In genomic region chr17:52357855-52358254, GRCh38 we compare ENCODE assay signal across 20 cellular contexts.
DNase-seq lines count a peak whose midpoint lies in the region; ATAC-seq, FAIRE-seq and TF ChIP-seq lines count a peak whose summit lies in the region.
"Had no signal": no experiment of that assay in that cellular context is flagged by ENCODE, and none has a peak within 500 bp of the region (broad histone marks: within the 10 kb centered on the region; RNA-seq: fewer than 3 reads in every experiment).

No MANE protein-coding gene starts in this region.

- no peaks in the 10 kb centered on the region for H3K23me2 ChIP-seq in H1 (ENCODE audit: low read depth, low read length)

- WGBS in A549 (ENCODE audit: missing lambda C conversion rate) = 0% methylated on average over 2 of the region's 2 CpGs
- no CpG with 5 or more reads among the region's 2 CpGs for WGBS in IMR-90 (ENCODE audit: extremely low coverage in 2 of 2, insufficient read length in 1 of 2), 2 experiments
- 85% methylated on average over 2 of the region's 2 CpGs; no CpG with 5 or more reads in 1 of the 2 experiments for WGBS in H1 (ENCODE audit: extremely low coverage in 1 of 2, insufficient coverage in 1 of 2, insufficient read length in 1 of 2, insufficient replicate concordance in 2 of 2, low coverage in 1 of 2, low lambda C conversion rate in 2 of 2, missing lambda C conversion rate in 1 of 2), 2 experiments

- H3K79me2 ChIP-seq in H1 (ENCODE audit: control insufficient read depth in 1 of 2, insufficient read depth in 2 of 2, low read length in 2 of 2) = no peaks in the 10 kb centered on the region

- FAIRE-seq in A549 (lab: Jason Lieb, UNC) (no peak), H1 (lab: Jason Lieb, UNC) (no peak)
- FAIRE-seq: A204.1, D721Med, G401.6, GM12891, GM19239 had no signal

- in situ Hi-C loops in IMR-90 (cut with MboI; ENCODE audit: low sequenced_read_pairs) = no loop called here

- no peak for TF ChIP-seq EP300 in A549 (IDR thresholded peaks at IDR 0.05)
- TF ChIP-seq EP300 in H1 (IDR thresholded peaks at IDR 0.05; ENCODE audit: borderline replicate concordance in 1 of 2, low read depth in 2 of 2, low read length in 2 of 2) = no peak

- intact Hi-C loops in IMR-90 (cut with micrococcal nuclease) = no loop called here

- H3K9ac ChIP-seq in IMR-90 (ENCODE audit: low read depth, low read length) (no peak overlapping the region), H1 (replicated peaks in 1 of 4; ENCODE audit: extremely low read depth in 1 of 4, low read depth in 3 of 4, low read length in 3 of 4) (no peak overlapping the region)
- H3K9ac ChIP-seq: BLaER1 treated with 17β-estradiol and CSF1 and Interleukin-3, amounts not matched to agents 10 nM and 100 nM had no signal

- no peak for TF ChIP-seq RAD21 in A549 (conservative IDR thresholded peaks at IDR 0.05 in 1 of 2, IDR thresholded peaks at IDR 0.05 in 1 of 2)
- no peak for TF ChIP-seq RAD21 in IMR-90 (IDR thresholded peaks at IDR 0.05; ENCODE audit: low read length)
- no peak for TF ChIP-seq RAD21 in H1 (IDR thresholded peaks at IDR 0.05 in 1 of 2, conservative IDR thresholded peaks at IDR 0.05 in 1 of 2; ENCODE audit: low read depth in 2 of 2, low read length in 2 of 2)

- H3K23ac ChIP-seq in IMR-90 (ENCODE audit: low read depth, low read length) (no peak overlapping the region), H1 (ENCODE audit: insufficient read length) (no peak overlapping the region)

- no peak overlapping the region for H3K4me2 ChIP-seq in A549
- H3K4me2 ChIP-seq in IMR-90 (ENCODE audit: low read depth, low read length) = no peak overlapping the region
- H3K4me2 ChIP-seq in H1 (ENCODE audit: insufficient read depth in 1 of 2, low read depth in 2 of 2, low read length in 2 of 2) = no peak overlapping the region
- H3K4me2 ChIP-seq: BLaER1 treated with 17β-estradiol and CSF1 and Interleukin-3, amounts not matched to agents 10 nM and 100 nM had no signal

- H4K5ac ChIP-seq in IMR-90 (ENCODE audit: low read depth, low read length) (no peak overlapping the region), H1 (ENCODE audit: insufficient read length, low read depth, low read length) (no peak overlapping the region)

- H2BK120ac ChIP-seq in IMR-90 (ENCODE audit: low read depth, low read length) (no peak overlapping the region), H1 (replicated peaks; ENCODE audit: low read depth, low read length) (no peak overlapping the region)

- H3K4ac ChIP-seq in IMR-90 (ENCODE audit: low read depth, low read length) (no peak overlapping the region), H1 (replicated peaks; ENCODE audit: insufficient read length, low read depth, low read length) (no peak overlapping the region)

- H3K9me3 ChIP-seq in A549 (no peaks in the 10 kb centered on the region), IMR-90 (ENCODE audit: control insufficient read depth, insufficient read depth, low read length) (0 out of 2 replicates have a peak, but pooled peaks cover 4% of the 10 kb centered on the region), H1 (ENCODE audit: insufficient read depth in 2 of 2, low read depth in 1 of 2, low read length in 1 of 2) (0 out of 4 replicates have a peak, but pooled peaks cover 0 to 5% of the 10 kb centered on the region in 2 experiments)

- H3K14ac ChIP-seq in IMR-90 (replicated peaks; ENCODE audit: low read depth, low read length) (no peak overlapping the region), H1 (ENCODE audit: insufficient read length) (no peak overlapping the region)

- no peak overlapping the region for H3K4me3 ChIP-seq in A549
- H3K4me3 ChIP-seq in IMR-90 (ENCODE audit: insufficient read depth, low read depth, low read length) = no peak overlapping the region
- no peak overlapping the region for H3K4me3 ChIP-seq in H1 (ENCODE audit: extremely low read depth in 1 of 4, insufficient read depth in 2 of 4, low read depth in 3 of 4, low read length in 4 of 4)
- H3K4me3 ChIP-seq: BLaER1 treated with 17β-estradiol and CSF1 and Interleukin-3, amounts not matched to agents 10 nM and 100 nM had no signal

- H2BK20ac ChIP-seq in IMR-90 (ENCODE audit: low read depth, low read length) (no peak overlapping the region), H1 (ENCODE audit: low read length) (no peak overlapping the region)

- ATAC-seq in A549 = no peak
- ATAC-seq in IMR-90 (ENCODE audit: low read depth) = no peak
- no peak for ATAC-seq in HG02623 (IDR thresholded peaks at IDR 0.05; ENCODE audit: unreplicated experiment)
- ATAC-seq: CD8-positive, alpha-beta T cell had no signal

- H3K79me1 ChIP-seq in IMR-90 (ENCODE audit: low read depth in 1 of 2, low read length in 2 of 2) (no peaks in the 10 kb centered on the region), H1 (ENCODE audit: low read depth, low read length) (no peaks in the 10 kb centered on the region)

- H3K4me1 ChIP-seq in A549 = no peaks in the 10 kb centered on the region
- no peaks in the 10 kb centered on the region for H3K4me1 ChIP-seq in IMR-90 (ENCODE audit: control insufficient read depth, insufficient read depth, low read length)
- H3K4me1 ChIP-seq in H1 (replicated peaks in 1 of 4; ENCODE audit: control insufficient read depth in 3 of 4, insufficient read depth in 4 of 4, low read length in 3 of 4) = no peaks in the 10 kb centered on the region
- H3K4me1 ChIP-seq: BLaER1 treated with 17β-estradiol and CSF1 and Interleukin-3, amounts not matched to agents 10 nM and 100 nM; Caco-2 had no signal

- H3K56ac ChIP-seq in IMR-90 (ENCODE audit: extremely low read depth, insufficient read depth, low read length) (no peak overlapping the region), H1 (replicated peaks; ENCODE audit: insufficient read length, low read depth, low read length) (no peak overlapping the region)

- no peak overlapping the region for H2AK5ac ChIP-seq in IMR-90 (ENCODE audit: low read depth, low read length)
- no peak overlapping the region for H2AK5ac ChIP-seq in H1 (ENCODE audit: low read depth, low read length)

- H2BK5ac ChIP-seq in IMR-90 (ENCODE audit: low read depth, low read length, poor library complexity, severe bottlenecking) (no peak overlapping the region), H1 (ENCODE audit: low read depth, low read length) (no peak overlapping the region)

- no peaks in the 10 kb centered on the region for H3K9me1 ChIP-seq in IMR-90 (ENCODE audit: insufficient read depth, low read length)

- CTCF ChIA-PET in A549 (lab: Yijun Ruan, JAX) (no interaction called here), IMR-90 (lab: Yijun Ruan, JAX) (no interaction called here), H1 (lab: Charles Lee; ENCODE audit: partially characterized antibody) (interaction anchor here (0.9 to 1.9 kb wide), 2 partner anchors 26 to 593 kb away, joined by 3 to 4 read pairs; no protein-coding TSS in a partner anchor)

- TF ChIP-seq POLR2A in A549 (IDR thresholded peaks at IDR 0.05; ENCODE audit: low read length) (no peak), IMR-90 (IDR thresholded peaks at IDR 0.05; ENCODE audit: low read depth, low read length) (no peak), H1 (IDR thresholded peaks at IDR 0.05; ENCODE audit: control extremely low read depth in 1 of 2, low read depth in 2 of 2, low read length in 2 of 2) (no peak)

- DNase-seq in A549 (ENCODE audit: low read depth in 1 of 2, low spot score in 1 of 2) (no peak), IMR-90 (no peak), H1 (ENCODE audit: low read depth in 1 of 2, low spot score in 2 of 2) (no peak), NCI-H2196 treated with DMSO at 0.1 percent for 48 hours (lab: John Stamatoyannopoulos, UW; ENCODE audit: unreplicated experiment) (no peak)
- DNase-seq: 8988T; AML-193; Caco-2; Calu3; CD4-positive, alpha-beta T cell; CD8-positive, alpha-beta T cell; DMS79 treated with DMSO at 0.1 percent for 48 hours; GF-D8 had no signal

- H3K27ac ChIP-seq in A549 = no peak overlapping the region
- H3K27ac ChIP-seq in IMR-90 (ENCODE audit: insufficient read depth, low read length) = no peak overlapping the region
- H3K27ac ChIP-seq in H1 (ENCODE audit: low read depth, low read length) = no peak overlapping the region
- H3K27ac ChIP-seq: BLaER1 treated with 17β-estradiol and CSF1 and Interleukin-3, amounts not matched to agents 10 nM and 100 nM; C4-2B had no signal

- H2BK12ac ChIP-seq in H1 (ENCODE audit: low read depth, low read length) = no peak overlapping the region

- H3K27me3 ChIP-seq in IMR-90 (ENCODE audit: control insufficient read depth, insufficient read depth, low read length) (no peaks in the 10 kb centered on the region), H1 (replicated peaks in 1 of 4; ENCODE audit: control insufficient read depth in 3 of 4, extremely low read depth in 1 of 4, insufficient read depth in 3 of 4, low read length in 3 of 4) (no peaks in the 10 kb centered on the region)
- H3K27me3 ChIP-seq: BLaER1 treated with 17β-estradiol and CSF1 and Interleukin-3, amounts not matched to agents 10 nM and 100 nM had no signal

- POLR2A ChIA-PET in A549 (lab: Yijun Ruan, JAX) = no interaction called here
- POLR2A ChIA-PET in IMR-90 (lab: Charles Lee; ENCODE audit: unreplicated experiment) = no interaction called here
- POLR2A ChIA-PET in H1 (lab: Charles Lee; ENCODE audit: partially characterized antibody) = no interaction called here

- H4K8ac ChIP-seq in IMR-90 (ENCODE audit: low read depth in 2 of 2, low read length in 2 of 2) (no peak overlapping the region), H1 (ENCODE audit: extremely low read depth, insufficient read depth, low read length) (no peak overlapping the region)

- no TSS peak for BruUV-seq in IMR-90 (replicated peaks; lab: Mats Ljungman, UMichigan)

- H2AFZ ChIP-seq in IMR-90 (replicated peaks; ENCODE audit: low read length, poor library complexity) (no peak overlapping the region), H1 (ENCODE audit: low read length) (no peak overlapping the region)

- H2BK15ac ChIP-seq in IMR-90 (ENCODE audit: low read depth, low read length) (no peak overlapping the region), H1 (ENCODE audit: low read length) (no peak overlapping the region)

- H4K20me1 ChIP-seq in IMR-90 (ENCODE audit: insufficient read depth, low read length) (no peaks in the 10 kb centered on the region), H1 (replicated peaks in 1 of 2; ENCODE audit: control insufficient read depth in 1 of 2, insufficient read depth in 2 of 2, low read length in 2 of 2) (no peaks in the 10 kb centered on the region)
- H4K20me1 ChIP-seq: BLaER1 treated with 17β-estradiol and CSF1 and Interleukin-3, amounts not matched to agents 10 nM and 100 nM had no signal

- H3K18ac ChIP-seq in IMR-90 (ENCODE audit: low read depth, low read length) (no peak overlapping the region), H1 (ENCODE audit: extremely low read depth, low read length) (no peak overlapping the region)

- H3K36me3 ChIP-seq in IMR-90 (ENCODE audit: control insufficient read depth, insufficient read depth, low read length) (no peaks in the 10 kb centered on the region), H1 (ENCODE audit: control insufficient read depth in 2 of 4, insufficient read depth in 4 of 4, low read length in 3 of 4) (no peaks in the 10 kb centered on the region)
- H3K36me3 ChIP-seq: BLaER1 treated with 17β-estradiol and CSF1 and Interleukin-3, amounts not matched to agents 10 nM and 100 nM had no signal

- dilution Hi-C loops in IMR-90 (cut with HindIII; ENCODE audit: low sequenced_read_pairs, unreplicated experiment) = no loop called here

- no peak overlapping the region for H2AK9ac ChIP-seq in IMR-90 (replicated peaks; ENCODE audit: low read depth, low read length, poor library complexity)

- TF ChIP-seq CTCF in A549 (IDR thresholded peaks at IDR 0.05) (no peak), IMR-90 (conservative IDR thresholded peaks at IDR 0.05; ENCODE audit: low read depth, low read length) (no peak), H1 (IDR thresholded peaks at IDR 0.05; ENCODE audit: control extremely low read depth in 1 of 3, insufficient read depth in 1 of 3, low read depth in 1 of 3, low read length in 3 of 3) (no peak)

- H4K91ac ChIP-seq in IMR-90 (ENCODE audit: insufficient read depth, low read depth, low read length) = no peak overlapping the region
- H4K91ac ChIP-seq in H1 (replicated peaks; ENCODE audit: insufficient read length, low read length) = no peak overlapping the region

Comparison
In these comparisons a context has a peak if more than half of its experiments do, and no peak if none do; other contexts are left out.
1. Of the 18 proteins assayed by ChIP-seq in both H1 and A549: peak only in H1: none; only in A549: none; in both: MAFK; in neither: 17.